Comparison of ENCODE assay signal across 11 cellular contexts in genomic region chr11:34331329-34331728, GRCh38. TPM values are rescaled to one million over a fixed set of nuclear protein-coding genes. Genes with fewer than 3 reads are reported as not detected.
A peak's percentile ranks its signal among the peaks of the same experiment; 100 is the strongest.
DNase-seq lines count a peak whose midpoint lies in the region.
"Had no signal": no experiment of that assay in that cellular context is flagged by ENCODE, and none has a peak within 500 bp of the region (broad histone marks: within the 10 kb centered on the region; RNA-seq: fewer than 3 reads in every experiment).

No MANE protein-coding gene starts in this region.

- 4 to 11% methylated on average over 2 of the region's 2 CpGs for WGBS in GM23248 (ENCODE audit: low coverage in 1 of 2, low lambda C conversion rate in 2 of 2, missing lambda C conversion rate in 2 of 2), 2 experiments

- H4K20me1 ChIP-seq in GM23248 (ENCODE audit: insufficient read depth), result no peaks in the 10 kb centered on the region; the same call in 1 of the 2 replicates

- H2AFZ ChIP-seq in GM23248, result no peak overlapping the region

- no peaks in the 10 kb centered on the region for H3K9me3 ChIP-seq in GM23248 (ENCODE audit: low read depth)
- H3K9me3 ChIP-seq: testis had no signal

- no peaks in the 10 kb centered on the region for H3K36me3 ChIP-seq in GM23248 (ENCODE audit: low read depth)

- DNase-seq in GM23248 (peak; percentile 89), NCI-H2081 (lab: John Stamatoyannopoulos, UW) (peak; percentile 88 to 97), astrocyte of the hippocampus (ENCODE audit: low read depth, low spot score) (peak; percentile 79), renal cortical epithelial cell (ENCODE audit: low read depth) (peak; percentile 42), NCI-H2107 treated with DMSO at 0.1 percent for 48 hours (lab: John Stamatoyannopoulos, UW; ENCODE audit: unreplicated experiment) (no peak), SW480 (ENCODE audit: low spot score) (no peak)
- no peak for DNase-seq in effector CD4-positive, alpha-beta T cell
- DNase-seq: dermis blood vessel endothelial cell; naive thymus-derived CD4-positive, alpha-beta T cell; testis had no signal

- no peak overlapping the region for H3K9ac ChIP-seq in GM23248

- no peaks in the 10 kb centered on the region for H3K27me3 ChIP-seq in GM23248 (replicated peaks; ENCODE audit: insufficient read depth)
- H3K27me3 ChIP-seq: testis had no signal

- H3F3A ChIP-seq in GM23248 (ENCODE audit: insufficient read depth), result peaks cover 23% of the 10 kb centered on the region

- peak overlapping the region; percentile 40 for H3K27ac ChIP-seq in GM23248
- H3K27ac ChIP-seq: testis had no signal

- H3K79me2 ChIP-seq in GM23248 (ENCODE audit: insufficient read depth), result peaks cover 78% of the 10 kb centered on the region

- H3K9me2 ChIP-seq in GM23248 (ENCODE audit: insufficient read depth), result no peaks in the 10 kb centered on the region

- in situ Hi-C loops in GM23248 (cut with MboI), result no loop called here

- H3K4me2 ChIP-seq in GM23248 (ENCODE audit: unreplicated experiment), result peak overlapping the region; percentile 27

- no peak overlapping the region for H3K4me3 ChIP-seq in GM23248
- H3K4me3 ChIP-seq: K562, testis had no signal

- H3K4me1 ChIP-seq in GM23248 (ENCODE audit: insufficient read depth), result peaks cover 17% of the 10 kb centered on the region

RNA-seq across cellular contexts. Expression of gene ABTB2, which starts 26.5 kb away (rescaled TPM):
- 9.9 and 12.4 TPM in 2 replicates for total RNA-seq in GM23248 (2014; rRNA removed; shearing (Covaris generic))
- 8.4 and 8.7 TPM in 2 replicates for polyA plus RNA-seq in GM23248 (2016; fragmentation: Nextera tagmentation; extraction: Ambion mirVana)
- total RNA-seq in renal cortical epithelial cell, result 36.5 and 44.1 TPM in 2 replicates

Comparison
In these comparisons a context has a peak if more than half of its experiments do, and no peak if none do; other contexts are left out.
1. DNase-seq: peak in GM23248 (single experiment), NCI-H2081 (2 of 2), astrocyte of the hippocampus (single experiment) and renal cortical epithelial cell (single experiment); none in NCI-H2107 treated with DMSO at 0.1 percent for 48 hours (single experiment), effector CD4-positive, alpha-beta T cell (single experiment) and SW480 (single experiment).